In the genomic region with DNA sequence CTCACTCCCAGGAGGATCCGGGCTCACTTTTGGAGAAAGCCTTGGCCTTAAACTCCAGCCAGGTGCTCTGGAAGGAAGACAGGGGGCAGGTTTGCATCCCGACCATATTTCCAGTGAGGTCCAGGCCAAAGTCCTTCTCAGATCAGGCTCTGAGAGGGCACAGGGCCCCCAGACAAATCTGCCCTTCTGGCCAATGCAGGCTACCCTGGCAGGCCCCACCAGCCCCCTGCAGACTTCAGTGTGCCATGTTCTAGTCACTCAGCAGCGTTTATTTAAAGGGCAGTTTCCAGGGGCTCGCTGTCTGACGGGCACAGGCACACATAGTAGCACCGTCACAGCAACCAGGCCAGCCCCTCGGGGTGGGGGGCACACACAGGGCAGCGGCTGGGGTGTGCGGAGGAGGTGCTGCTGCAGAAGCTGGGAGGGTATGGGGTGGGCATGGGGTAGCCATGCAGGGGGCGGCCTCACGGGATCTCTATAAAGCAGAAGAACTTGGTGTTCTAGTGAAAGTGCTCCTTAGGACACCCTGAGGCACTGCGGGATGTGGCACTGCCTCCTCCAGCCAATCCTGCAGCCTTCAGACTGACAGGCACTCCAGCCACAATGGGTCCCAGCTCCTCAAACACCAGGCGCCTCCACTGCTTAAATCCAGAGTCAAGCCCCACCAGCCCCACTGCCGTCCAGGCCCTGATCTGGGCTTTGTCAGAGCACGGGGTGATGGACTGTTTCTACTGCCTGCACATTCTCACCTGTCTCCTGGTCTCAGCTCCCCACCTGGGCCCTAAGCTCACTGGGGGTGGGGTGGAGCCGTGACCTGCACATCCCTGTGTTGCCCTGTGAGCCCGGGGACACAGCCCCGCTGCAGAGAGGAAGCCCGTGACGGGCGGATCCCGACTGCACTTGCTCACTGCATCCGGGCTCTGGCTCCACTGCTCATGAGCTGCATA, we compare ENCODE assay signal across 1 cellular context.
TF ChIP-seq lines count a peak whose summit lies in the region.

No MANE protein-coding gene starts in this region.

TF ChIP-seq in HepG2, 621 proteins besides CTCF, POLR2A, EP300 and RAD21:
- TF ChIP-seq, protein P1, sequence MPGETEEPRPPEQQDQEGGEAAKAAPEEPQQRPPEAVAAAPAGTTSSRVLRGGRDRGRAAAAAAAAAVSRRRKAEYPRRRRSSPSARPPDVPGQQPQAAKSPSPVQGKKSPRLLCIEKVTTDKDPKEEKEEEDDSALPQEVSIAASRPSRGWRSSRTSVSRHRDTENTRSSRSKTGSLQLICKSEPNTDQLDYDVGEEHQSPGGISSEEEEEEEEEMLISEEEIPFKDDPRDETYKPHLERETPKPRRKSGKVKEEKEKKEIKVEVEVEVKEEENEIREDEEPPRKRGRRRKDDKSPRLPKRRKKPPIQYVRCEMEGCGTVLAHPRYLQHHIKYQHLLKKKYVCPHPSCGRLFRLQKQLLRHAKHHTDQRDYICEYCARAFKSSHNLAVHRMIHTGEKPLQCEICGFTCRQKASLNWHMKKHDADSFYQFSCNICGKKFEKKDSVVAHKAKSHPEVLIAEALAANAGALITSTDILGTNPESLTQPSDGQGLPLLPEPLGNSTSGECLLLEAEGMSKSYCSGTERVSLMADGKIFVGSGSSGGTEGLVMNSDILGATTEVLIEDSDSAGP (CRISPR knock-in tag; IDR thresholded peaks at IDR 0.05; ENCODE audit: borderline replicate concordance): 0 out of 2 replicates have a peak, but pooled peaks have one; percentile 10
- TF ChIP-seq IRX3 (CRISPR knock-in tag; IDR thresholded peaks at IDR 0.05; ENCODE audit: borderline replicate concordance, low read depth) (no peak), HNRNPLL (IDR thresholded peaks at IDR 0.05; ENCODE audit: low read depth, low read length, poor library complexity, severe bottlenecking) (no peak), HNF4A (CRISPR knock-in tag; IDR thresholded peaks at IDR 0.05) (peak; percentile 45; the same call in 1 of the 2 replicates), ARNTL (CRISPR knock-in tag; IDR thresholded peaks at IDR 0.05) (no peak), ZNF142 (CRISPR knock-in tag; IDR thresholded peaks at IDR 0.05) (no peak), HNRNPL (IDR thresholded peaks at IDR 0.05; ENCODE audit: low read depth, low read length) (peak; percentile 82), KLF11 (CRISPR knock-in tag; IDR thresholded peaks at IDR 0.05) (no peak), PAXIP1 (CRISPR knock-in tag; conservative IDR thresholded peaks at IDR 0.05) (peak; percentile 52), HNF4G (IDR thresholded peaks at IDR 0.05; ENCODE audit: borderline replicate concordance, low read depth, low read length) (peak; percentile 34; the same call in 1 of the 2 replicates), HNF4G (CRISPR knock-in tag; IDR thresholded peaks at IDR 0.05; ENCODE audit: borderline replicate concordance, low read depth) (no peak)
TF ChIP-seq in HepG2: peak in this region for 5.
